In the genomic region with DNA sequence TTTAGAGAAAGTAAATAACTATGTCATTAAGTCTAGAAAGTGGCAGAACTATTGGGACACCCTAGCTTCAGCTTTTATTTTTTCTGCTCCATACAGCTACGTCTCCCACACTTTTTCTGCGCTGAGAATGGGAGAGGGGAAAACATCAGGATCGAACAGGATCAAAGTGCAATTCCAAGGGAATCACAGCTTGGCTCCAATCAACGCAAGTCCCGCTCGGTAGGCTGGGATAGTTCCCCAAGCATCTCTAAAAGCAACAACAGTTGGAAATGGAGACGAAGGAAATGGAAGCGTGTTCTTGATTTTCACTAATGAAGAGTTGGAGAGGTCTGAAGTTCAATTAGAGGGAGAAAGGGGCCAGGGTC, we compare ENCODE assay signal across 1 cellular context.
TF ChIP-seq lines count a peak whose summit lies in the region.

No MANE protein-coding gene starts in this region.

TF ChIP-seq in liver, 16 proteins besides CTCF, POLR2A, EP300 and RAD21 (continued from another document):
- TF ChIP-seq, protein P1, sequence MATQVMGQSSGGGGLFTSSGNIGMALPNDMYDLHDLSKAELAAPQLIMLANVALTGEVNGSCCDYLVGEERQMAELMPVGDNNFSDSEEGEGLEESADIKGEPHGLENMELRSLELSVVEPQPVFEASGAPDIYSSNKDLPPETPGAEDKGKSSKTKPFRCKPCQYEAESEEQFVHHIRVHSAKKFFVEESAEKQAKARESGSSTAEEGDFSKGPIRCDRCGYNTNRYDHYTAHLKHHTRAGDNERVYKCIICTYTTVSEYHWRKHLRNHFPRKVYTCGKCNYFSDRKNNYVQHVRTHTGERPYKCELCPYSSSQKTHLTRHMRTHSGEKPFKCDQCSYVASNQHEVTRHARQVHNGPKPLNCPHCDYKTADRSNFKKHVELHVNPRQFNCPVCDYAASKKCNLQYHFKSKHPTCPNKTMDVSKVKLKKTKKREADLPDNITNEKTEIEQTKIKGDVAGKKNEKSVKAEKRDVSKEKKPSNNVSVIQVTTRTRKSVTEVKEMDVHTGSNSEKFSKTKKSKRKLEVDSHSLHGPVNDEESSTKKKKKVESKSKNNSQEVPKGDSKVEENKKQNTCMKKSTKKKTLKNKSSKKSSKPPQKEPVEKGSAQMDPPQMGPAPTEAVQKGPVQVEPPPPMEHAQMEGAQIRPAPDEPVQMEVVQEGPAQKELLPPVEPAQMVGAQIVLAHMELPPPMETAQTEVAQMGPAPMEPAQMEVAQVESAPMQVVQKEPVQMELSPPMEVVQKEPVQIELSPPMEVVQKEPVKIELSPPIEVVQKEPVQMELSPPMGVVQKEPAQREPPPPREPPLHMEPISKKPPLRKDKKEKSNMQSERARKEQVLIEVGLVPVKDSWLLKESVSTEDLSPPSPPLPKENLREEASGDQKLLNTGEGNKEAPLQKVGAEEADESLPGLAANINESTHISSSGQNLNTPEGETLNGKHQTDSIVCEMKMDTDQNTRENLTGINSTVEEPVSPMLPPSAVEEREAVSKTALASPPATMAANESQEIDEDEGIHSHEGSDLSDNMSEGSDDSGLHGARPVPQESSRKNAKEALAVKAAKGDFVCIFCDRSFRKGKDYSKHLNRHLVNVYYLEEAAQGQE (IDR thresholded peaks at IDR 0.05) = no peak
- TF ChIP-seq FOXA1 (IDR thresholded peaks at IDR 0.05) (no peak), GABPA (IDR thresholded peaks at IDR 0.05 in 1 of 2, conservative IDR thresholded peaks at IDR 0.05 in 1 of 2) (no peak), RXRA (IDR thresholded peaks at IDR 0.05) (peak; percentile 7 to 49)
